8 cellular contexts compared by ENCODE assay signal in genomic region chr1:160101717-160102522, GRCh38. TPM values are rescaled to one million over a fixed set of nuclear protein-coding genes. Genes with fewer than 3 reads are reported as not detected.
DNase-seq lines count a peak whose midpoint lies in the region; ATAC-seq and TF ChIP-seq lines count a peak whose summit lies in the region.

No MANE protein-coding gene starts in this region.

- H3K9ac ChIP-seq in mammary epithelial cell (ENCODE audit: insufficient read depth, low read length) = no peak overlapping the region

- no peaks in the 10 kb centered on the region for H3K9me3 Mint-ChIP-seq in MCF 10A (ENCODE audit: unreplicated experiment)

- DNase-seq in mammary epithelial cell (no peak), MCF 10A (ENCODE audit: unreplicated experiment) (no peak), midbrain (lab: John Stamatoyannopoulos, UW) (peak; percentile 47), thoracic aorta (ENCODE audit: low spot score) (no peak)
- DNase-seq in stimulated activated naive CD4-positive, alpha-beta T cell treated with Interleukin-2 at 50 U/mL for 16 hours (lab: John Stamatoyannopoulos, UW) = no peak
- no peak for DNase-seq in activated CD4-positive, CD25-positive, alpha-beta regulatory T cell treated with anti-CD3 and anti-CD28 coated beads, Interleukin-2, amount 50 U/mL, for 72 hours
- no peak for DNase-seq in activated CD8-positive, alpha-beta memory T cell treated with anti-CD3 and anti-CD28 coated beads for 24 hours

- no peaks in the 10 kb centered on the region for H3K36me3 ChIP-seq in mammary epithelial cell (ENCODE audit: insufficient read depth, low read length)
- no peaks in the 10 kb centered on the region for H3K36me3 ChIP-seq in thoracic aorta

- no peak overlapping the region for H3K4me2 ChIP-seq in mammary epithelial cell (ENCODE audit: insufficient read depth, low read depth, low read length)

- H3K4me3 ChIP-seq in mammary epithelial cell (replicated peaks in 1 of 3; ENCODE audit: insufficient read depth in 1 of 3, low read depth in 2 of 3, low read length in 3 of 3) (no peak overlapping the region), thoracic aorta (no peak overlapping the region)

- in situ Hi-C loops in mammary epithelial cell (cut with MboI; ENCODE audit: low sequenced_read_pairs in 2 of 2) = loop anchor here in 1 of 2 donors (10.0 kb wide), 2 partner anchors 93 to 143 kb away; partner anchors contain the start of gene CASQ1

- BruUV-seq in mammary epithelial cell (replicated peaks; lab: Mats Ljungman, UMichigan) (no TSS peak), MCF 10A (replicated peaks; lab: Mats Ljungman, UMichigan) (no TSS peak)

- CTCF ChIA-PET in mammary epithelial cell (lab: Charles Lee; ENCODE audit: low non-redundant PET) (interaction anchor here (0.6 to 1.2 kb wide), 3 partner anchors 91 to 190 kb away, joined by 4 to 6 read pairs (median 6); no protein-coding TSS in a partner anchor), MCF 10A (lab: Yijun Ruan, JAX) (interaction anchor here (0.6 to 13.2 kb wide), 66 partner anchors 9 to 1079 kb away, joined by 3 to 243 read pairs (median 5); partner anchors contain the start of genes CASQ1, DCAF8, KCNJ9 and PEA15)

- H2AFZ ChIP-seq in mammary epithelial cell (ENCODE audit: low read depth, low read length) = peak overlapping the region; percentile 90

- no peak for ATAC-seq in thoracic aorta (ENCODE audit: insufficient number of reproducible peaks, low FRiP score, low read depth)

- peaks cover 23% of the 10 kb centered on the region for H3K4me1 Mint-ChIP-seq in MCF 10A (ENCODE audit: insufficient read depth, unreplicated experiment)

- H3K27me3 ChIP-seq in mammary epithelial cell (ENCODE audit: insufficient read depth, low read length) (no peaks in the 10 kb centered on the region), thoracic aorta (replicated peaks; ENCODE audit: insufficient read depth) (no peaks in the 10 kb centered on the region)

- H3K36me3 Mint-ChIP-seq in MCF 10A (ENCODE audit: insufficient read depth, unreplicated experiment) = no peaks in the 10 kb centered on the region

- H3K4me3 Mint-ChIP-seq in MCF 10A (ENCODE audit: unreplicated experiment) = no peak overlapping the region

- WGBS in mammary epithelial cell (ENCODE audit: low coverage, missing lambda C conversion rate) = 65% methylated on average over 8 of the region's 9 CpGs

- no peaks in the 10 kb centered on the region for H3K9me3 ChIP-seq in mammary epithelial cell (replicated peaks; ENCODE audit: insufficient read depth, low read length)
- H3K9me3 ChIP-seq in thoracic aorta = no peaks in the 10 kb centered on the region

- no peak for TF ChIP-seq CTCF in mammary epithelial cell (conservative IDR thresholded peaks at IDR 0.05 in 1 of 2, IDR thresholded peaks at IDR 0.05 in 1 of 2; ENCODE audit: extremely low read depth in 1 of 2, insufficient read depth in 1 of 2, low read depth in 1 of 2, low read length in 2 of 2)
- TF ChIP-seq CTCF in MCF 10A (IDR thresholded peaks at IDR 0.05; ENCODE audit: unreplicated experiment) = no peak
- TF ChIP-seq CTCF in thoracic aorta (IDR thresholded peaks at IDR 0.05) = no peak

- peaks cover 9% of the 10 kb centered on the region for H3K79me2 ChIP-seq in mammary epithelial cell (ENCODE audit: insufficient read depth, low read length)

- H3K27ac Mint-ChIP-seq in MCF 10A (ENCODE audit: low read depth, unreplicated experiment) = no peak overlapping the region

- H4K20me1 ChIP-seq in mammary epithelial cell (ENCODE audit: insufficient read depth, low read length) = no peaks in the 10 kb centered on the region

- intact Hi-C loops in mammary epithelial cell (cut with micrococcal nuclease) = loop anchor here (1.0 to 5.0 kb wide), 9 partner anchors 22 to 505 kb away; no protein-coding TSS in a partner anchor
- intact Hi-C loops in MCF 10A (cut with micrococcal nuclease) = loop anchor here (1.0 kb wide), 7 partner anchors 61 to 314 kb away; no protein-coding TSS in a partner anchor

- no peaks in the 10 kb centered on the region for H3K27me3 Mint-ChIP-seq in MCF 10A (ENCODE audit: insufficient read depth, unreplicated experiment)

- H3K4me1 ChIP-seq in mammary epithelial cell (ENCODE audit: insufficient read depth, low read length) = peaks cover 29% of the 10 kb centered on the region
- peaks cover 24 to 61% of the 10 kb centered on the region in 2 donors for H3K4me1 ChIP-seq in thoracic aorta (ENCODE audit: control insufficient read depth in 1 of 2, low read depth in 2 of 2)

- H3K27ac ChIP-seq in mammary epithelial cell (ENCODE audit: insufficient read depth, low read depth, low read length) (no peak overlapping the region), angular gyrus (ENCODE audit: low read depth, low read length) (peak overlapping the region; percentile 98), thoracic aorta (peak overlapping the region; percentile 42 to 98)

- POLR2A ChIA-PET in MCF 10A (lab: Yijun Ruan, JAX) = interaction anchor here (0.6 to 2.9 kb wide), 13 partner anchors 8 to 242 kb away, joined by 3 to 15 read pairs (median 6); partner anchors contain the start of genes DCAF8 and PEX19

- dilution Hi-C loops in mammary epithelial cell (cut with HindIII; ENCODE audit: low sequenced_read_pairs) = loop anchor here (10.0 kb wide), 1 partner anchor 113 kb away; no protein-coding TSS in a partner anchor

RNA-seq across cellular contexts. Expression of gene IGSF8, which starts 3.5 kb away (rescaled TPM):
- 10 to 100 TPM; 28.7 to 34.2 TPM for total RNA-seq in mammary epithelial cell
- 22.8 TPM for polyA plus RNA-seq in mammary epithelial cell
- 23.9 TPM for polyA minus RNA-seq in mammary epithelial cell
- 13.8 and 19.7 TPM in 2 replicates for total RNA-seq in MCF 10A (2022)
- total RNA-seq in thoracic aorta = 10 to 100 TPM; 29.6 to 40.8 TPM

RNA-seq across cellular contexts. Expression of gene ATP1A2, which starts 13.6 kb away (rescaled TPM):
- total RNA-seq in mammary epithelial cell (under 1 TPM in 1 of 2 donors, not detected in 1; under 0.01 TPM), MCF 10A (2022) (0.07 TPM in 1 of 2 replicates, not detected in the other), thoracic aorta (100 to 1,000 TPM in 1 of 2 donors, 10 to 100 TPM in 1; 86.0 to 146 TPM)
- polyA plus RNA-seq in mammary epithelial cell = not detected
- polyA minus RNA-seq in mammary epithelial cell = not detected

RNA-seq across cellular contexts. Expression of gene KCNJ9, which starts 20.6 kb away (rescaled TPM):
- not detected for total RNA-seq in mammary epithelial cell
- not detected for polyA plus RNA-seq in mammary epithelial cell
- not detected for polyA minus RNA-seq in mammary epithelial cell
- total RNA-seq in MCF 10A (2022) = 0.07 TPM in 1 of 2 replicates, not detected in the other
- total RNA-seq in thoracic aorta = under 1 TPM in 1 of 2 donors, not detected in 1; 0.95 TPM

RNA-seq across cellular contexts. Expression of gene KCNJ10, which starts 32.0 kb away (rescaled TPM):
- total RNA-seq in mammary epithelial cell (not detected), MCF 10A (2022) (not detected in 2 replicates), thoracic aorta (not detected)
- not detected for polyA plus RNA-seq in mammary epithelial cell
- not detected for polyA minus RNA-seq in mammary epithelial cell

RNA-seq across cellular contexts. Expression of gene ATP1A4, which starts 49.5 kb away (rescaled TPM):
- under 1 TPM in 1 of 2 donors, not detected in 1; under 0.01 TPM for total RNA-seq in mammary epithelial cell
- polyA plus RNA-seq in mammary epithelial cell = not detected
- not detected for polyA minus RNA-seq in mammary epithelial cell
- total RNA-seq in MCF 10A (2022) = not detected in 2 replicates
- 1 to 10 TPM in 1 of 2 donors, under 1 TPM in 1; 0.68 to 1.1 TPM for total RNA-seq in thoracic aorta

Comparison
In these comparisons a context has a peak if more than half of its experiments do, and no peak if none do; other contexts are left out.
1. RNA of gene ATP1A2, which starts 13.6 kb away (total RNA-seq): 86.0 to 146 TPM in thoracic aorta; under 0.01 TPM in mammary epithelial cell and 0.07 TPM in MCF 10A; every median in the first group is over 10 times any median in the second.